11 cellular contexts compared by ENCODE assay signal in the genomic region with DNA sequence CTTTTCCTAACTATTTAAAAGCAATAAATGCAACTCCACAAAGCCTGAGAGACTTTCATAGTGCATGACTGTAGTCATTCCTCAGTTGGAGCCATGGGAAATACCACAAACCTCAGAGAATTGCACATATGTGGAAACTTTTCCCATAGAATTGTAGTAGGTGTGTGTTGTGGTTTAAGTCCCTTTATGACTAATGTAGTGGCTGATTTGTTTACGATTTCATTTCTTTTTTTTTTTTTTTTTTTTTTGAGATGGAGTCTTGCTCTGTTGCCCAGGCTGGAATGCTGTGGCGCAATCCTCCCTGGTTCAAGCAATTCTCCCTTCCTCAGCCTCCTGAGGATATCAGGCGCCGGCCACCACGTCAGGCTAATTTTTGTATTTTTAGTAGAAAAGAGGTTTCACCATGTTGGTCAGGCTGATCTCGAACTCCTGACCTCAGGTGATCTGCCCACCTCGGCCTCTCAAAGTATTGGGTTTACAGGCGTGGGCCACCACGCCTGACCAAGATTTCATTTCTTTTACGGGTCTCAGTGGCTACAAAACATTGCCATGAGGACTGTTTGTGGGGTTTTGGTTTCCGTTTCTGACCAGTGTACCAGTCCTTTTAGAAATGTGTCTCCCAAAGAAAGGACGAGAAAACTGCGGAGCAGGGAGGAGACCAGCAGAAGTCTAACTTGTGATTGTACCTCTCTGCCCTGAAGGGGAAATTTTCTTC.
A peak's percentile ranks its signal among the peaks of the same experiment; 100 is the strongest.
DNase-seq lines count a peak whose midpoint lies in the region; TF ChIP-seq lines count a peak whose summit lies in the region.
"Had no signal": no experiment of that assay in that cellular context is flagged by ENCODE, and none has a peak within 500 bp of the region (broad histone marks: within the 10 kb centered on the region; RNA-seq: fewer than 3 reads in every experiment).

No MANE protein-coding gene starts in this region.

- TF ChIP-seq CTCF in VCaP (conservative IDR thresholded peaks at IDR 0.05) (no peak), endodermal cell (conservative IDR thresholded peaks at IDR 0.05) (no peak), H9 (conservative IDR thresholded peaks at IDR 0.05) (no peak)

- DNase-seq in ACHN, result peak; percentile 34
- peak; percentile 93 for DNase-seq in HCEC 1CT
- peak; percentile 69 for DNase-seq in kidney glomerular epithelial cell (lab: John Stamatoyannopoulos, UW)
- no peak for DNase-seq in endodermal cell
- DNase-seq in SIG-M5 (lab: John Stamatoyannopoulos, UW), result no peak
- DNase-seq in retina, result no peak
- no peak for DNase-seq in H9
- DNase-seq: NCI-H1092 treated with DMSO at 0.1 percent for 48 hours had no signal

- H4K20me1 ChIP-seq in H9 (ENCODE audit: control insufficient read depth, insufficient read depth, insufficient read length), result no peaks in the 10 kb centered on the region

- H3K9me3 Mint-ChIP-seq in endodermal cell, result no peaks in the 10 kb centered on the region
- no peaks in the 10 kb centered on the region for H3K9me3 Mint-ChIP-seq in H9
- H3K9me3 Mint-ChIP-seq: central memory CD8-positive, alpha-beta T cell had no signal

- in situ Hi-C loops in ACHN (cut with HindIII; ENCODE audit: low pct_ligation_motif_present, low pct_unique_long_range_greater_than_20kb, low sequenced_read_pairs), result no loop called here

- H3K4ac ChIP-seq in H9 (ENCODE audit: low read depth, low read length), result no peak overlapping the region

- no peak overlapping the region for H3T11ph ChIP-seq in H9 (ENCODE audit: low read length)

- WGBS in endodermal cell (ENCODE audit: insufficient coverage in 1 of 2, insufficient read length in 1 of 2), 2 experiments, result 90 to 91% methylated on average over 9 to 13 of the region's 13 CpGs
- WGBS in H9 (ENCODE audit: extremely low coverage, insufficient read length, low lambda C conversion rate), result no CpG with 5 or more reads among the region's 13 CpGs

- H3K27ac Mint-ChIP-seq in endodermal cell (no peak overlapping the region), H9 (no peak overlapping the region)

- no peaks in the 10 kb centered on the region for H3K23me2 ChIP-seq in H9 (ENCODE audit: insufficient read length, low read depth, low read length, poor library complexity, severe bottlenecking)

- no peaks in the 10 kb centered on the region for H3K36me3 ChIP-seq in endodermal cell (ENCODE audit: control insufficient read depth, insufficient read depth, low read length)

- H3K4me1 Mint-ChIP-seq in endodermal cell (peaks cover 14% of the 10 kb centered on the region), H9 (peaks cover 20 to 24% of the 10 kb centered on the region in 2 experiments)
- H3K4me1 Mint-ChIP-seq: central memory CD8-positive, alpha-beta T cell had no signal

- no peaks in the 10 kb centered on the region for H3K36me3 Mint-ChIP-seq in endodermal cell (ENCODE audit: low read depth)
- no peaks in the 10 kb centered on the region for H3K36me3 Mint-ChIP-seq in H9 (ENCODE audit: insufficient read depth in 1 of 3, low read depth in 3 of 3)

- no peak overlapping the region for H2AK5ac ChIP-seq in H9 (ENCODE audit: insufficient read length, low read length)

- H3K9me3 ChIP-seq in endodermal cell (ENCODE audit: control insufficient read depth, low read length), result no peaks in the 10 kb centered on the region
- H3K9me3 ChIP-seq in H9 (ENCODE audit: control insufficient read depth, low read depth, low read length), result no peaks in the 10 kb centered on the region

- peak overlapping the region; percentile 91; the same call in 1 of the 2 replicates for H3K27ac ChIP-seq in VCaP
- no peak overlapping the region for H3K27ac ChIP-seq in endodermal cell (ENCODE audit: low read depth, low read length)
- no peak overlapping the region for H3K27ac ChIP-seq in H9 (ENCODE audit: insufficient read length, low read depth, low read length)
- H3K27ac ChIP-seq: C4-2B had no signal

- H3K9ac ChIP-seq in endodermal cell (ENCODE audit: extremely low read depth, low read length, poor library complexity, severe bottlenecking) (no peak overlapping the region), H9 (ENCODE audit: extremely low read depth, insufficient read length, low read length) (no peak overlapping the region)

- no peak overlapping the region for H2BK15ac ChIP-seq in H9 (ENCODE audit: low read depth, low read length)

- no peak overlapping the region for H3K23ac ChIP-seq in H9 (ENCODE audit: insufficient read length, low read depth, low read length)

- no peak overlapping the region for H2BK12ac ChIP-seq in H9 (ENCODE audit: insufficient read length, low read depth, low read length)

- H3K4me2 ChIP-seq in H9 (ENCODE audit: insufficient read depth, insufficient read length, low read length), result no peak overlapping the region

- no peak overlapping the region for H3K56ac ChIP-seq in H9 (ENCODE audit: insufficient read length, low read depth, low read length)

- H2AFZ ChIP-seq in H9 (ENCODE audit: low read length), result no peak overlapping the region

- no peak overlapping the region for H4K5ac ChIP-seq in H9 (ENCODE audit: insufficient read length, low read depth, low read length)

- H4K91ac ChIP-seq in H9 (ENCODE audit: insufficient read length, low read depth, low read length), result no peak overlapping the region

- no peak overlapping the region for H3K4me3 Mint-ChIP-seq in endodermal cell
- H3K4me3 Mint-ChIP-seq in H9, result no peak overlapping the region
- H3K4me3 Mint-ChIP-seq: central memory CD8-positive, alpha-beta T cell had no signal

- no peak overlapping the region for H2BK120ac ChIP-seq in H9 (ENCODE audit: low read depth, low read length, poor library complexity, severe bottlenecking)

- peaks cover 1% of the 10 kb centered on the region for H3K4me1 ChIP-seq in endodermal cell (ENCODE audit: control insufficient read depth, insufficient read depth, low read length)
- no peaks in the 10 kb centered on the region; the same call in 1 of the 2 replicates for H3K4me1 ChIP-seq in H9 (ENCODE audit: insufficient read depth, low read length)

- no peaks in the 10 kb centered on the region for H3K79me1 ChIP-seq in H9 (ENCODE audit: insufficient read depth, low read depth, low read length, poor library complexity, severe bottlenecking)

- no peaks in the 10 kb centered on the region for H3K79me2 ChIP-seq in H9 (ENCODE audit: insufficient read depth, low read length)

- no peak overlapping the region for H3K4me3 ChIP-seq in endodermal cell (ENCODE audit: low read length)

- no peak overlapping the region for H3K18ac ChIP-seq in H9 (ENCODE audit: insufficient read length, low read depth, low read length)

- H3K27me3 ChIP-seq in endodermal cell (ENCODE audit: control insufficient read depth, insufficient read depth, low read length, poor library complexity, severe bottlenecking) (no peaks in the 10 kb centered on the region), H9 (ENCODE audit: insufficient read depth, low read length) (0 out of 2 replicates have a peak, but pooled peaks cover 2% of the 10 kb centered on the region)

- H3K14ac ChIP-seq in H9 (ENCODE audit: insufficient read depth, low read length), result no peak overlapping the region

- H4K8ac ChIP-seq in H9 (replicated peaks; ENCODE audit: insufficient read length, low read depth, low read length), result no peak overlapping the region

- no peak overlapping the region for H2BK20ac ChIP-seq in H9 (ENCODE audit: low read depth, low read length, poor library complexity, severe bottlenecking)

- no peak overlapping the region for H2BK5ac ChIP-seq in H9 (ENCODE audit: insufficient read length, low read length)

- peaks cover 6% of the 10 kb centered on the region for H3K27me3 Mint-ChIP-seq in endodermal cell (ENCODE audit: insufficient read depth)
- peaks cover 14% of the 10 kb centered on the region for H3K27me3 Mint-ChIP-seq in H9 (ENCODE audit: low read depth)

Comparison
In these comparisons a context has a peak if more than half of its experiments do, and no peak if none do; other contexts are left out.
1. DNase-seq: peak in ACHN (single experiment), HCEC 1CT (single experiment) and kidney glomerular epithelial cell (single experiment); none in endodermal cell (single experiment), SIG-M5 (single experiment), retina (single experiment) and H9 (single experiment).